8 cellular contexts compared by ENCODE assay signal in genomic region chr18:46164502-46164901, GRCh38.
DNase-seq lines count a peak whose midpoint lies in the region; ATAC-seq, FAIRE-seq and TF ChIP-seq lines count a peak whose summit lies in the region.
"Not testable (repeated sequence)": the region's sequence is repeated elsewhere in the genome, so short reads cannot be mapped to it uniquely, and the experiment has no call there.

No MANE protein-coding gene starts in this region.

- H3K9ac ChIP-seq in IMR-90 (ENCODE audit: low read depth, low read length); K562 (ENCODE audit: insufficient read depth in 1 of 2, low read depth in 2 of 2, low read length in 2 of 2): not testable (repeated sequence)

- DNase-seq in Calu3; activated CD4-positive, alpha-beta T cell treated with anti-CD3 and anti-CD28 coated beads, Interleukin-2, amount 10 ng/mL, durations not matched to agents 24 days and 14 days; activated naive CD4-positive, alpha-beta T cell treated with anti-CD3 and anti-CD28 coated beads, Interleukin-2, amount 10 ng/mL, durations not matched to agents 7 days and 5 days; K562 (ENCODE audit: extremely low read depth in 1 of 4, low spot score in 3 of 4); esophagus squamous epithelium (lab: John Stamatoyannopoulos, UW): not testable (repeated sequence)
- DNase-seq in IMR-90 (peak; percentile 28), epithelial cell of esophagus (ENCODE audit: low read depth) (peak; percentile 67)

- H3K27me3 Mint-ChIP-seq in Calu3 (ENCODE audit: unreplicated experiment); activated CD4-positive, alpha-beta T cell treated with anti-CD3 and anti-CD28 coated beads, Interleukin-2, amount 10 ng/mL, durations not matched to agents 24 days and 14 days; activated naive CD4-positive, alpha-beta T cell treated with anti-CD3 and anti-CD28 coated beads, Interleukin-2, amount 10 ng/mL, durations not matched to agents 7 days and 5 days: not testable (repeated sequence)

- BruUV-seq in Calu3 (replicated peaks; lab: Mats Ljungman, UMichigan); IMR-90 (replicated peaks; lab: Mats Ljungman, UMichigan); K562 (replicated peaks; lab: Mats Ljungman, UMichigan): not testable (repeated sequence)

- H2AFZ ChIP-seq in IMR-90 (replicated peaks; ENCODE audit: low read length, poor library complexity), result not testable (repeated sequence)
- H2AFZ ChIP-seq in K562 (ENCODE audit: low read depth, low read length), result peak overlapping the region; percentile 51; the same call in 1 of the 2 replicates

- not testable (repeated sequence) for H3K9me3 ChIP-seq in IMR-90 (ENCODE audit: control insufficient read depth, insufficient read depth, low read length); K562 (replicated peaks; ENCODE audit: control insufficient read depth, insufficient read depth, low read depth, low read length); esophagus (ENCODE audit: control insufficient read depth in 2 of 2, insufficient read depth in 1 of 2, low read depth in 1 of 2, low read length in 1 of 2); esophagus squamous epithelium

- not testable (repeated sequence) for H3K36me3 ChIP-seq in IMR-90 (ENCODE audit: control insufficient read depth, insufficient read depth, low read length); K562 (ENCODE audit: control insufficient read depth, insufficient read depth, low read length); esophagus (ENCODE audit: control insufficient read depth in 2 of 2, insufficient read depth in 2 of 2, low read length in 1 of 2); esophagus squamous epithelium

- POLR2A ChIA-PET in IMR-90 (lab: Charles Lee; ENCODE audit: unreplicated experiment); K562 (lab: Yijun Ruan, JAX): not testable (repeated sequence)

- not testable (repeated sequence) for H2AK5ac ChIP-seq in IMR-90 (ENCODE audit: low read depth, low read length)

- H3K4me1 Mint-ChIP-seq in Calu3 (ENCODE audit: low read depth, unreplicated experiment), result peaks cover 52% of the 10 kb centered on the region
- H3K4me1 Mint-ChIP-seq in activated CD4-positive, alpha-beta T cell treated with anti-CD3 and anti-CD28 coated beads, Interleukin-2, amount 10 ng/mL, durations not matched to agents 24 days and 14 days, result peaks cover 36% of the 10 kb centered on the region
- peaks cover 72% of the 10 kb centered on the region for H3K4me1 Mint-ChIP-seq in activated naive CD4-positive, alpha-beta T cell treated with anti-CD3 and anti-CD28 coated beads, Interleukin-2, amount 10 ng/mL, durations not matched to agents 7 days and 5 days

- H2BK120ac ChIP-seq in IMR-90 (ENCODE audit: low read depth, low read length), result not testable (repeated sequence)

- H2BK20ac ChIP-seq in IMR-90 (ENCODE audit: low read depth, low read length), result not testable (repeated sequence)

- H3K4me3 ChIP-seq in IMR-90 (ENCODE audit: insufficient read depth, low read depth, low read length); K562; epithelial cell of esophagus (ENCODE audit: low read length); esophagus (ENCODE audit: low read depth in 1 of 2, low read length in 2 of 2); esophagus squamous epithelium: not testable (repeated sequence)

- not testable (repeated sequence) for H3K4me2 ChIP-seq in IMR-90 (ENCODE audit: low read depth, low read length); K562 (ENCODE audit: insufficient read depth, low read length)

- ATAC-seq in IMR-90 (ENCODE audit: low read depth); K562: not testable (repeated sequence)

- no CpG with 5 or more reads among the region's 4 CpGs for WGBS in IMR-90 (ENCODE audit: extremely low coverage in 2 of 2, insufficient read length in 1 of 2), 2 experiments
- 100% methylated on average over 1 of the region's 4 CpGs for WGBS in K562 (ENCODE audit: insufficient coverage, low coverage, missing lambda C conversion rate)
- WGBS in esophagus, 2 donors, result 76 to 77% methylated on average over 4 of the region's 4 CpGs
- WGBS in esophagus squamous epithelium, 2 donors, result 57 to 76% methylated on average over 4 of the region's 4 CpGs

- H4K5ac ChIP-seq in IMR-90 (ENCODE audit: low read depth, low read length), result not testable (repeated sequence)

- peak; percentile 26 for FAIRE-seq in K562 (lab: Jason Lieb, UNC)

- not testable (repeated sequence) for H4K20me1 ChIP-seq in IMR-90 (ENCODE audit: insufficient read depth, low read length); K562 (replicated peaks; ENCODE audit: control insufficient read depth, insufficient read depth, low read length)

- intact Hi-C loops in Calu3 (cut with micrococcal nuclease; ENCODE audit: unreplicated experiment); IMR-90 (cut with micrococcal nuclease); activated CD4-positive, alpha-beta T cell treated with anti-CD3 and anti-CD28 coated beads, Interleukin-2, amount 10 ng/mL, durations not matched to agents 24 days and 14 days (cut with micrococcal nuclease); K562 (cut with micrococcal nuclease); esophagus squamous epithelium (cut with DNase I): not testable (repeated sequence)

- not testable (repeated sequence) for TF ChIP-seq RAD21 in IMR-90 (IDR thresholded peaks at IDR 0.05; ENCODE audit: low read length); K562 (CRISPR knock-in tag; conservative IDR thresholded peaks at IDR 0.05 in 1 of 2, IDR thresholded peaks at IDR 0.05 in 1 of 2)

- H3K79me1 ChIP-seq in IMR-90 (ENCODE audit: low read depth in 1 of 2, low read length in 2 of 2), result not testable (repeated sequence)

- not testable (repeated sequence) for H3K23ac ChIP-seq in IMR-90 (ENCODE audit: low read depth, low read length)

- peaks cover 13% of the 10 kb centered on the region for H3K9me1 ChIP-seq in IMR-90 (ENCODE audit: insufficient read depth, low read length)
- H3K9me1 ChIP-seq in K562 (ENCODE audit: control insufficient read depth, insufficient read depth, low read length), result not testable (repeated sequence)

- not testable (repeated sequence) for H2BK15ac ChIP-seq in IMR-90 (ENCODE audit: low read depth, low read length)

- not testable (repeated sequence) for H3K4ac ChIP-seq in IMR-90 (ENCODE audit: low read depth, low read length)

- H4K91ac ChIP-seq in IMR-90 (ENCODE audit: insufficient read depth, low read depth, low read length), result not testable (repeated sequence)

- dilution Hi-C loops in IMR-90 (cut with HindIII; ENCODE audit: low sequenced_read_pairs, unreplicated experiment), result not testable (repeated sequence)

- not testable (repeated sequence) for H3K27ac ChIP-seq in IMR-90 (ENCODE audit: insufficient read depth, low read length); K562 (ENCODE audit: extremely low read depth, low read depth, low read length)
- H3K27ac ChIP-seq in esophagus (ENCODE audit: low read depth in 2 of 2, low read length in 1 of 2), result peak overlapping the region; percentile 65 to 76
- peak overlapping the region; percentile 35 to 78 (median 50) for H3K27ac ChIP-seq in esophagus squamous epithelium

- not testable (repeated sequence) for H3K56ac ChIP-seq in IMR-90 (ENCODE audit: extremely low read depth, insufficient read depth, low read length)

- not testable (repeated sequence) for H4K8ac ChIP-seq in IMR-90 (ENCODE audit: low read depth in 2 of 2, low read length in 2 of 2)

- H3K18ac ChIP-seq in IMR-90 (ENCODE audit: low read depth, low read length), result not testable (repeated sequence)

- TF ChIP-seq POLR2A in IMR-90 (IDR thresholded peaks at IDR 0.05; ENCODE audit: low read depth, low read length); K562 (conservative IDR thresholded peaks at IDR 0.05); esophagus squamous epithelium (IDR thresholded peaks at IDR 0.05): not testable (repeated sequence)

- TF ChIP-seq EP300 in K562 (IDR thresholded peaks at IDR 0.05; ENCODE audit: low read length), result not testable (repeated sequence)

- H3K4me1 ChIP-seq in IMR-90 (ENCODE audit: control insufficient read depth, insufficient read depth, low read length); esophagus (ENCODE audit: control insufficient read depth in 2 of 2, insufficient read depth in 2 of 2, low read length in 1 of 2): not testable (repeated sequence)
- H3K4me1 ChIP-seq in K562 (replicated peaks in 1 of 2; ENCODE audit: control insufficient read depth in 2 of 2, insufficient read depth in 2 of 2, low read length in 2 of 2) (peaks cover 10 to 29% of the 10 kb centered on the region in 2 experiments; a peak in 4 of 5 replicates), esophagus squamous epithelium (peaks cover 0 to 10% (median 0%) of the 10 kb centered on the region in 3 donors)

- H3K79me2 ChIP-seq in K562 (ENCODE audit: control insufficient read depth, insufficient read depth, low read length), result not testable (repeated sequence)

- H3K27me3 ChIP-seq in IMR-90 (ENCODE audit: control insufficient read depth, insufficient read depth, low read length); K562 (ENCODE audit: control insufficient read depth in 2 of 2, insufficient read depth in 2 of 2, low read length in 2 of 2); esophagus (ENCODE audit: control insufficient read depth in 1 of 2, insufficient read depth in 2 of 2, low read length in 2 of 2); esophagus squamous epithelium: not testable (repeated sequence)

- CTCF ChIA-PET in Calu3 (lab: Charles Lee), result interaction anchor here (0.6 kb wide), 2 partner anchors 48 to 166 kb away, joined by 4 to 5 read pairs; no protein-coding TSS in a partner anchor
- CTCF ChIA-PET in IMR-90 (lab: Yijun Ruan, JAX); K562 (lab: Yijun Ruan, JAX; ENCODE audit: low intra/inter-chr PET ratio): not testable (repeated sequence)
- CTCF ChIA-PET in activated naive CD4-positive, alpha-beta T cell treated with anti-CD3 and anti-CD28 coated beads, Interleukin-2, amount 10 ng/mL, durations not matched to agents 7 days and 5 days (lab: Charles Lee), result interaction anchor here (6.1 kb wide), 1 partner anchor 8 kb away, joined by 46 read pairs; a partner anchor contains a TSS

- not testable (repeated sequence) for H2AK9ac ChIP-seq in IMR-90 (replicated peaks; ENCODE audit: low read depth, low read length, poor library complexity)

- H3K27ac Mint-ChIP-seq in Calu3 (ENCODE audit: unreplicated experiment), result peak overlapping the region; percentile 11
- H3K27ac Mint-ChIP-seq in activated CD4-positive, alpha-beta T cell treated with anti-CD3 and anti-CD28 coated beads, Interleukin-2, amount 10 ng/mL, durations not matched to agents 24 days and 14 days, result peak overlapping the region; percentile 15
- peak overlapping the region; percentile 64 for H3K27ac Mint-ChIP-seq in activated naive CD4-positive, alpha-beta T cell treated with anti-CD3 and anti-CD28 coated beads, Interleukin-2, amount 10 ng/mL, durations not matched to agents 7 days and 5 days

- not testable (repeated sequence) for H2BK5ac ChIP-seq in IMR-90 (ENCODE audit: low read depth, low read length, poor library complexity, severe bottlenecking)

- TF ChIP-seq CTCF in Calu3 (IDR thresholded peaks at IDR 0.05; ENCODE audit: unreplicated experiment); IMR-90 (conservative IDR thresholded peaks at IDR 0.05; ENCODE audit: low read depth, low read length); K562 (IDR thresholded peaks at IDR 0.05 in 2 of 3, conservative IDR thresholded peaks at IDR 0.05 in 1 of 3; ENCODE audit: insufficient read depth in 2 of 3, low read depth in 1 of 3, low read length in 3 of 3); epithelial cell of esophagus (IDR thresholded peaks at IDR 0.05; ENCODE audit: insufficient read depth, low read depth, low read length, missing control alignments); esophagus squamous epithelium (IDR thresholded peaks at IDR 0.05): not testable (repeated sequence)

- not testable (repeated sequence) for H3K9me3 Mint-ChIP-seq in Calu3 (ENCODE audit: low read depth, unreplicated experiment); activated CD4-positive, alpha-beta T cell treated with anti-CD3 and anti-CD28 coated beads, Interleukin-2, amount 10 ng/mL, durations not matched to agents 24 days and 14 days; activated naive CD4-positive, alpha-beta T cell treated with anti-CD3 and anti-CD28 coated beads, Interleukin-2, amount 10 ng/mL, durations not matched to agents 7 days and 5 days

- H3K36me3 Mint-ChIP-seq in Calu3 (ENCODE audit: insufficient read depth, unreplicated experiment); activated CD4-positive, alpha-beta T cell treated with anti-CD3 and anti-CD28 coated beads, Interleukin-2, amount 10 ng/mL, durations not matched to agents 24 days and 14 days (ENCODE audit: low read depth): not testable (repeated sequence)
- peaks cover 26% of the 10 kb centered on the region for H3K36me3 Mint-ChIP-seq in activated naive CD4-positive, alpha-beta T cell treated with anti-CD3 and anti-CD28 coated beads, Interleukin-2, amount 10 ng/mL, durations not matched to agents 7 days and 5 days

- H3K14ac ChIP-seq in IMR-90 (replicated peaks; ENCODE audit: low read depth, low read length), result not testable (repeated sequence)

- in situ Hi-C loops in IMR-90 (cut with MboI; ENCODE audit: low sequenced_read_pairs); K562 (cut with MboI): not testable (repeated sequence)

- H3K4me3 Mint-ChIP-seq in Calu3 (ENCODE audit: low read depth, unreplicated experiment); activated CD4-positive, alpha-beta T cell treated with anti-CD3 and anti-CD28 coated beads, Interleukin-2, amount 10 ng/mL, durations not matched to agents 24 days and 14 days; activated naive CD4-positive, alpha-beta T cell treated with anti-CD3 and anti-CD28 coated beads, Interleukin-2, amount 10 ng/mL, durations not matched to agents 7 days and 5 days: not testable (repeated sequence)

Comparison
In these comparisons a context has a peak if more than half of its experiments do, and no peak if none do; other contexts are left out.
1. H3K27ac Mint-ChIP-seq: peak in every context shown above with its lines; median percentile 64 in activated naive CD4-positive, alpha-beta T cell treated with anti-CD3 and anti-CD28 coated beads, Interleukin-2, amount 10 ng/mL, durations not matched to agents 7 days and 5 days; 15 in activated CD4-positive, alpha-beta T cell treated with anti-CD3 and anti-CD28 coated beads, Interleukin-2, amount 10 ng/mL, durations not matched to agents 24 days and 14 days; 11 in Calu3.